ENCODE assay signal across 17 cellular contexts in the genomic region with DNA sequence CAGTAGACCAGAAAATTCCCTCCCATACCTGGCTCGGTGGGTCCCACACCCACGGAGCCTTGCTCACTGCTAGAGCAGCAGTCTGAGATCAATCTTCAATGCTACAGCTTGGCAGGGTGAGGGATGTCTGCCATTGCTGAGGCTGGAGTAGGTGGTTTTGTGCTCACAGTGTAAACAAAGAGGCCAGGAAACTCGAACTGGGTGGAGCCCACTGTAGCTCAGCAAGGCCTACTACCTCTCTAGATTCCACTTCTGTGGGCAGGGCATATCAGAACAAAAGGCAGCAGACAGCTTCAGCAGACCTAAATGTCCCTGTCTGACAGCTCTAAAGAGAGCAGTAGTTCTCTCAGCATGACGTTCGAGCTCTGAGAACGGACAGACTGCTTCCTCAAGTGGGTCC. TPM values are rescaled to one million over a fixed set of nuclear protein-coding genes. Genes with fewer than 3 reads are reported as not detected.
DNase-seq lines count a peak whose midpoint lies in the region; ATAC-seq, FAIRE-seq and TF ChIP-seq lines count a peak whose summit lies in the region.
"Had no signal": no experiment of that assay in that cellular context is flagged by ENCODE, and none has a peak within 500 bp of the region (broad histone marks: within the 10 kb centered on the region; RNA-seq: fewer than 3 reads in every experiment).

No MANE protein-coding gene starts in this region.

- peak; percentile 29 for ATAC-seq in stimulated activated effector memory CD8-positive, alpha-beta T cell treated with anti-CD3 and anti-CD28 coated beads, Interleukin-12 subunit alpha, Interleukin-12 subunit beta, amount 100 ng/mL, for 72 hours
- ATAC-seq: GM12878 had no signal

- no peak for FAIRE-seq in frontal cortex (lab: Jason Lieb, UNC)
- FAIRE-seq: GM12878, RCC 7860 had no signal

- peaks cover 14% of the 10 kb centered on the region for H3K9me3 Mint-ChIP-seq in stimulated activated effector memory CD8-positive, alpha-beta T cell treated with anti-CD3 and anti-CD28 coated beads, Interleukin-12 subunit alpha, Interleukin-12 subunit beta, amount 100 ng/mL, for 72 hours

- H3K27me3 ChIP-seq in Peyer's patch = no peaks in the 10 kb centered on the region
- H3K27me3 ChIP-seq: brain microvascular endothelial cell, stomach had no signal

- no peaks in the 10 kb centered on the region for H3K36me3 ChIP-seq in Peyer's patch
- H3K36me3 ChIP-seq: brain microvascular endothelial cell, stomach had no signal

- peaks cover 83% of the 10 kb centered on the region for H3K4me1 Mint-ChIP-seq in stimulated activated effector memory CD8-positive, alpha-beta T cell treated with anti-CD3 and anti-CD28 coated beads, Interleukin-12 subunit alpha, Interleukin-12 subunit beta, amount 100 ng/mL, for 72 hours

- peak overlapping the region; percentile 58 for H3K4me3 Mint-ChIP-seq in stimulated activated effector memory CD8-positive, alpha-beta T cell treated with anti-CD3 and anti-CD28 coated beads, Interleukin-12 subunit alpha, Interleukin-12 subunit beta, amount 100 ng/mL, for 72 hours
- H3K4me3 Mint-ChIP-seq: endodermal cell had no signal

- H3K27ac ChIP-seq in Peyer's patch = peak overlapping the region; percentile 42 to 65 (median 47)
- H3K27ac ChIP-seq: brain microvascular endothelial cell, stomach had no signal

- no peaks in the 10 kb centered on the region for H3K4me1 ChIP-seq in Peyer's patch
- H3K4me1 ChIP-seq: stomach had no signal

- no peak overlapping the region for H3K4me3 ChIP-seq in Peyer's patch
- H3K4me3 ChIP-seq: GM12878, stomach had no signal

- DNase-seq in stimulated activated CD4-positive, alpha-beta T cell treated with anti-CD3 and anti-CD28 coated beads, Interleukin-4, amount 100 ng/mL, for 24 hours = peak; percentile 10
- DNase-seq in stimulated activated CD4-positive, alpha-beta T cell treated with anti-CD3 and anti-CD28 coated beads, Interleukin-2, amount 100 ng/mL, for 24 hours = no peak
- peak in 2 of 3 donors; percentile 27 to 61 for DNase-seq in Peyer's patch
- DNase-seq in activated effector memory CD4-positive, alpha-beta T cell treated with Interleukin-2 at 50 U/mL for 16 hours = peak; percentile 56
- no peak for DNase-seq in stimulated activated effector memory CD8-positive, alpha-beta T cell treated with anti-CD3 and anti-CD28 coated beads, Interleukin-12 subunit alpha, Interleukin-12 subunit beta, amount 100 ng/mL, for 72 hours (ENCODE audit: low spot score in 2 of 2)
- DNase-seq in retina = no peak
- DNase-seq in frontal cortex (ENCODE audit: low spot score in 2 of 2) = no peak
- no peak for DNase-seq in ecto neural progenitor cell (ENCODE audit: low spot score)
- DNase-seq: brain microvascular endothelial cell; EL; endodermal cell; foreskin melanocyte; NCI-H446 treated with DMSO at 0.1 percent for 48 hours; stimulated activated CD4-positive, alpha-beta T cell treated with anti-CD3 and anti-CD28 coated beads, Interleukin-4, amount 100 ng/mL, for 1 hour; stomach had no signal

- H3K27ac Mint-ChIP-seq in stimulated activated effector memory CD8-positive, alpha-beta T cell treated with anti-CD3 and anti-CD28 coated beads, Interleukin-12 subunit alpha, Interleukin-12 subunit beta, amount 100 ng/mL, for 72 hours = peak overlapping the region; percentile 91
- H3K27ac Mint-ChIP-seq: endodermal cell had no signal

- TF ChIP-seq CTCF in Peyer's patch (IDR thresholded peaks at IDR 0.05) = no peak

- TF ChIP-seq POLR2A in Peyer's patch (IDR thresholded peaks at IDR 0.05) = no peak

- no peaks in the 10 kb centered on the region for H3K9me3 ChIP-seq in Peyer's patch

- no peaks in the 10 kb centered on the region for H3K36me3 Mint-ChIP-seq in stimulated activated effector memory CD8-positive, alpha-beta T cell treated with anti-CD3 and anti-CD28 coated beads, Interleukin-12 subunit alpha, Interleukin-12 subunit beta, amount 100 ng/mL, for 72 hours

RNA-seq across cellular contexts. Expression of a gene that starts 5.6 kb away (rescaled TPM):
- total RNA-seq in Peyer's patch = 10 to 100 TPM in 1 of 4 donors, 1 to 10 TPM in 2, not detected in 1; 2.2 to 13.8 (median 7.2) TPM
- total RNA-seq in frontal cortex = 0.41 TPM
- total RNA-seq: GM12878 had no signal

Comparison
In these comparisons a context has a peak if more than half of its experiments do, and no peak if none do; other contexts are left out.
1. DNase-seq: peak in stimulated activated CD4-positive, alpha-beta T cell treated with anti-CD3 and anti-CD28 coated beads, Interleukin-4, amount 100 ng/mL, for 24 hours (single experiment), Peyer's patch (2 of 3) and activated effector memory CD4-positive, alpha-beta T cell treated with Interleukin-2 at 50 U/mL for 16 hours (single experiment); none in stimulated activated CD4-positive, alpha-beta T cell treated with anti-CD3 and anti-CD28 coated beads, Interleukin-2, amount 100 ng/mL, for 24 hours (0 of 2), stimulated activated effector memory CD8-positive, alpha-beta T cell treated with anti-CD3 and anti-CD28 coated beads, Interleukin-12 subunit alpha, Interleukin-12 subunit beta, amount 100 ng/mL, for 72 hours (0 of 2), retina (single experiment), frontal cortex (0 of 2) and ecto neural progenitor cell (single experiment).